Comparison of ENCODE assay signal across 16 cellular contexts in genomic region chr10:122115874-122116273, GRCh38.
DNase-seq lines count a peak whose midpoint lies in the region; ATAC-seq and TF ChIP-seq lines count a peak whose summit lies in the region.
"Had no signal": no experiment of that assay in that cellular context is flagged by ENCODE, and none has a peak within 500 bp of the region (broad histone marks: within the 10 kb centered on the region; RNA-seq: fewer than 3 reads in every experiment).

No MANE protein-coding gene starts in this region.

- peaks cover 7 to 27% (median 13%) of the 10 kb centered on the region in 10 experiments; a peak in 16 of 20 replicates for H3K4me1 ChIP-seq in BLaER1 treated with 17β-estradiol and CSF1 and Interleukin-3, amounts not matched to agents 10 nM and 100 nM
- H3K4me1 ChIP-seq in foreskin keratinocyte, result peaks cover 27% of the 10 kb centered on the region
- H3K4me1 ChIP-seq in gastrocnemius medialis, result peaks cover 62 to 66% of the 10 kb centered on the region in 2 donors

- no peaks in the 10 kb centered on the region for H3K9me3 Mint-ChIP-seq in activated naive CD4-positive, alpha-beta T cell treated with anti-CD3 and anti-CD28 coated beads, Interleukin-2, amount 50 U/mL, for 72 hours
- H3K9me3 Mint-ChIP-seq: effector memory CD8-positive, alpha-beta T cell had no signal

- peaks cover 16 to 47% (median 41%) of the 10 kb centered on the region in 11 experiments for H3K27me3 ChIP-seq in BLaER1 treated with 17β-estradiol and CSF1 and Interleukin-3, amounts not matched to agents 10 nM and 100 nM
- no peaks in the 10 kb centered on the region for H3K27me3 ChIP-seq in foreskin keratinocyte
- H3K27me3 ChIP-seq in gastrocnemius medialis, result no peaks in the 10 kb centered on the region
- H3K27me3 ChIP-seq: SJCRH30 had no signal

- no peak overlapping the region for H3K27ac Mint-ChIP-seq in activated naive CD4-positive, alpha-beta T cell treated with anti-CD3 and anti-CD28 coated beads, Interleukin-2, amount 50 U/mL, for 72 hours
- H3K27ac Mint-ChIP-seq: effector memory CD8-positive, alpha-beta T cell had no signal

- H4K20me1 ChIP-seq in BLaER1 treated with 17β-estradiol and CSF1 and Interleukin-3, amounts not matched to agents 10 nM and 100 nM, result no peaks in the 10 kb centered on the region; a peak in 1 of 22 replicates

- ATAC-seq in foreskin keratinocyte, result no peak
- ATAC-seq in gastrocnemius medialis, result no peak
- no peak for ATAC-seq in activated naive CD4-positive, alpha-beta T cell treated with anti-CD3 and anti-CD28 coated beads, Interleukin-2, amount 50 U/mL, for 72 hours
- ATAC-seq: activated CD4-positive, CD25-positive, alpha-beta regulatory T cell treated with anti-CD3 and anti-CD28 coated beads, Interleukin-2, amount 50 U/mL, for 24 hours; effector memory CD8-positive, alpha-beta T cell had no signal

- peak overlapping the region in 6 of 11 experiments; percentile 1 to 29 (median 10); a peak in 7 of 22 replicates for H3K4me2 ChIP-seq in BLaER1 treated with 17β-estradiol and CSF1 and Interleukin-3, amounts not matched to agents 10 nM and 100 nM

- H3K27ac ChIP-seq in BLaER1 treated with 17β-estradiol and CSF1 and Interleukin-3, amounts not matched to agents 10 nM and 100 nM, result no peak overlapping the region
- peak overlapping the region; percentile 95 for H3K27ac ChIP-seq in RWPE1
- H3K27ac ChIP-seq in foreskin keratinocyte, result peak overlapping the region; percentile 15
- peak overlapping the region; percentile 95 to 99 (median 98) for H3K27ac ChIP-seq in gastrocnemius medialis
- H3K27ac ChIP-seq: SJCRH30 had no signal

- no peaks in the 10 kb centered on the region for H3K36me3 Mint-ChIP-seq in activated naive CD4-positive, alpha-beta T cell treated with anti-CD3 and anti-CD28 coated beads, Interleukin-2, amount 50 U/mL, for 72 hours

- no peak for TF ChIP-seq CTCF in RWPE1 (conservative IDR thresholded peaks at IDR 0.05; ENCODE audit: low read depth)
- no peak for TF ChIP-seq CTCF in foreskin keratinocyte (conservative IDR thresholded peaks at IDR 0.05)
- TF ChIP-seq CTCF in gastrocnemius medialis (IDR thresholded peaks at IDR 0.05 in 4 of 5, conservative IDR thresholded peaks at IDR 0.05 in 1 of 5), result no peak

- intact Hi-C loops in gastrocnemius medialis (cut with DNase I; ENCODE audit: low total_unique reads), result loop anchor here (2.0 kb wide), 1 partner anchor 141 kb away; the partner anchor contains the start of gene NSMCE4A

- in situ Hi-C loops in gastrocnemius medialis (cut with MboI; ENCODE audit: low sequenced_read_pairs in 4 of 4), result loop anchor here in 2 of 4 donors (5.0 to 10.0 kb wide), 2 partner anchors 61 to 64 kb away; no protein-coding TSS in a partner anchor

- H3K4me3 ChIP-seq in BLaER1 treated with 17β-estradiol and CSF1 and Interleukin-3, amounts not matched to agents 10 nM and 100 nM, result no peak overlapping the region
- no peak overlapping the region for H3K4me3 ChIP-seq in gastrocnemius medialis
- H3K4me3 ChIP-seq: SJCRH30 had no signal

- H3K9me3 ChIP-seq in BLaER1 treated with 17β-estradiol and CSF1 and Interleukin-3, amounts not matched to agents 10 nM and 100 nM (replicated peaks in 1 of 11), result peaks cover 0 to 15% (median 11%) of the 10 kb centered on the region in 11 experiments; a peak in 11 of 22 replicates
- no peaks in the 10 kb centered on the region for H3K9me3 ChIP-seq in gastrocnemius medialis
- H3K9me3 ChIP-seq: SJCRH30 had no signal

- no peak for DNase-seq in RWPE1 (ENCODE audit: low spot score)
- DNase-seq in foreskin keratinocyte, result no peak
- DNase-seq in gastrocnemius medialis, result no peak
- no peak for DNase-seq in activated naive CD4-positive, alpha-beta T cell treated with anti-CD3 and anti-CD28 coated beads, Interleukin-2, amount 50 U/mL, for 72 hours (ENCODE audit: low spot score in 2 of 2)
- DNase-seq in NCI-H146 treated with DMSO at 0.1 percent for 48 hours (lab: John Stamatoyannopoulos, UW; ENCODE audit: unreplicated experiment), result no peak
- no peak for DNase-seq in activated effector memory CD4-positive, alpha-beta T cell treated with Interleukin-2 at 50 U/mL for 16 hours
- DNase-seq: effector memory CD8-positive, alpha-beta T cell; foreskin melanocyte; naive B cell; NCI-H1930; NCI-H524 treated with DMSO at 0.1 percent for 48 hours; SJCRH30; stimulated activated CD4-positive, alpha-beta T cell treated with anti-CD3 and anti-CD28 coated beads, Interleukin-15, amount 100 ng/mL, for 24 hours; stimulated activated naive CD4-positive, alpha-beta T cell had no signal

- H3K36me3 ChIP-seq in BLaER1 treated with 17β-estradiol and CSF1 and Interleukin-3, amounts not matched to agents 10 nM and 100 nM, result no peaks in the 10 kb centered on the region
- H3K36me3 ChIP-seq in gastrocnemius medialis, result no peaks in the 10 kb centered on the region
- H3K36me3 ChIP-seq: SJCRH30 had no signal

- POLR2A ChIA-PET in RWPE1 (lab: Yijun Ruan, JAX; ENCODE audit: low non-redundant PET), result no interaction called here

- CTCF ChIA-PET in RWPE1 (lab: Yijun Ruan, JAX), result no interaction called here

- no peak for TF ChIP-seq POLR2A in gastrocnemius medialis (IDR thresholded peaks at IDR 0.05)

- no peak overlapping the region for H3K9ac ChIP-seq in BLaER1 treated with 17β-estradiol and CSF1 and Interleukin-3, amounts not matched to agents 10 nM and 100 nM

Comparison
In these comparisons a context has a peak if more than half of its experiments do, and no peak if none do; other contexts are left out.
1. H3K27ac ChIP-seq: peak in RWPE1 (single experiment), foreskin keratinocyte (single experiment) and gastrocnemius medialis (4 of 4); none in BLaER1 treated with 17β-estradiol and CSF1 and Interleukin-3, amounts not matched to agents 10 nM and 100 nM (0 of 11).